ENCODE assay signal across 1 cellular context in genomic region chr17:3529817-3530741, GRCh38.
A peak's percentile ranks its signal among the peaks of the same experiment; 100 is the strongest.
TF ChIP-seq lines count a peak whose summit lies in the region.

No MANE protein-coding gene starts in this region.

TF ChIP-seq in HepG2, 621 proteins besides CTCF, POLR2A, EP300 and RAD21 (continued from another document and continues in another):
- TF ChIP-seq ZNF639 (CRISPR knock-in tag; conservative IDR thresholded peaks at IDR 0.05), result no peak
- TF ChIP-seq ZNF232 (CRISPR knock-in tag; IDR thresholded peaks at IDR 0.05; ENCODE audit: borderline replicate concordance), result no peak
- TF ChIP-seq CHCHD3 (CRISPR knock-in tag; IDR thresholded peaks at IDR 0.05), result no peak
- no peak for TF ChIP-seq GPN1 (CRISPR knock-in tag; IDR thresholded peaks at IDR 0.05; ENCODE audit: borderline replicate concordance)
- TF ChIP-seq SP1 (IDR thresholded peaks at IDR 0.05), result no peak
- peak; percentile 51 for TF ChIP-seq SP1 (CRISPR knock-in tag; IDR thresholded peaks at IDR 0.05)
- no peak for TF ChIP-seq ZBTB4 (CRISPR knock-in tag; IDR thresholded peaks at IDR 0.05; ENCODE audit: borderline replicate concordance)
- no peak for TF ChIP-seq RXRA (CRISPR knock-in tag; IDR thresholded peaks at IDR 0.05)
- no peak for TF ChIP-seq KAT7 (CRISPR knock-in tag; IDR thresholded peaks at IDR 0.05; ENCODE audit: borderline replicate concordance)
- TF ChIP-seq RBAK (CRISPR knock-in tag; IDR thresholded peaks at IDR 0.05), result no peak
- peak; percentile 62; the same call in 1 of the 2 replicates for TF ChIP-seq ZNF253 (CRISPR knock-in tag; IDR thresholded peaks at IDR 0.05; ENCODE audit: borderline replicate concordance)
- no peak for TF ChIP-seq FOXO4 (CRISPR knock-in tag; conservative IDR thresholded peaks at IDR 0.05)
- TF ChIP-seq ATF3 (CRISPR knock-in tag; IDR thresholded peaks at IDR 0.05), result no peak; the same call in 1 of the 2 replicates
- no peak for TF ChIP-seq NKX3-1 (CRISPR knock-in tag; IDR thresholded peaks at IDR 0.05)
- TF ChIP-seq CREBL2 (CRISPR knock-in tag; IDR thresholded peaks at IDR 0.05; ENCODE audit: borderline replicate concordance), result no peak
- TF ChIP-seq ZNF770 (CRISPR knock-in tag; IDR thresholded peaks at IDR 0.05), result no peak
- peak; percentile 67; the same call in 1 of the 2 replicates for TF ChIP-seq ZNF280B (CRISPR knock-in tag; IDR thresholded peaks at IDR 0.05; ENCODE audit: borderline replicate concordance)
- 0 out of 2 replicates have a peak, but pooled peaks have one; percentile 19 for TF ChIP-seq PHF8 (CRISPR knock-in tag; IDR thresholded peaks at IDR 0.05)
- no peak for TF ChIP-seq ZNF180 (CRISPR knock-in tag; IDR thresholded peaks at IDR 0.05; ENCODE audit: borderline replicate concordance, low read depth)
- no peak for TF ChIP-seq THAP9 (CRISPR knock-in tag; IDR thresholded peaks at IDR 0.05; ENCODE audit: borderline replicate concordance)
- no peak for TF ChIP-seq KLF13 (CRISPR knock-in tag; IDR thresholded peaks at IDR 0.05)
- no peak for TF ChIP-seq ATM (IDR thresholded peaks at IDR 0.05; ENCODE audit: borderline replicate concordance)
- no peak for TF ChIP-seq ZFP82 (CRISPR knock-in tag; IDR thresholded peaks at IDR 0.05; ENCODE audit: borderline replicate concordance)
- TF ChIP-seq MEIS2 (CRISPR knock-in tag; IDR thresholded peaks at IDR 0.05), result no peak; the same call in 1 of the 2 replicates
- no peak for TF ChIP-seq ZSCAN22 (CRISPR knock-in tag; IDR thresholded peaks at IDR 0.05)
- TF ChIP-seq POLR2G (IDR thresholded peaks at IDR 0.05; ENCODE audit: low read depth, low read length), result no peak
- TF ChIP-seq RARG (CRISPR knock-in tag; IDR thresholded peaks at IDR 0.05; ENCODE audit: low read depth), result no peak
- no peak for TF ChIP-seq CREM (IDR thresholded peaks at IDR 0.05)
- no peak for TF ChIP-seq CREM (CRISPR knock-in tag; IDR thresholded peaks at IDR 0.05)
- no peak for TF ChIP-seq MLXIP (CRISPR knock-in tag; IDR thresholded peaks at IDR 0.05; ENCODE audit: borderline replicate concordance)
- peak; percentile 62 for TF ChIP-seq BORCS8-MEF2B (CRISPR knock-in tag; IDR thresholded peaks at IDR 0.05)
- TF ChIP-seq AHR (CRISPR knock-in tag; IDR thresholded peaks at IDR 0.05), result no peak
- peak; percentile 60 for TF ChIP-seq BCL6 (CRISPR knock-in tag; IDR thresholded peaks at IDR 0.05)
- TF ChIP-seq ZNF878 (CRISPR knock-in tag; IDR thresholded peaks at IDR 0.05), result no peak
- no peak for TF ChIP-seq TRAFD1 (CRISPR knock-in tag; IDR thresholded peaks at IDR 0.05; ENCODE audit: borderline replicate concordance)
- peak; percentile 48; the same call in 1 of the 2 replicates for TF ChIP-seq ZNF501 (CRISPR knock-in tag; IDR thresholded peaks at IDR 0.05)
- TF ChIP-seq HBP1 (CRISPR knock-in tag; IDR thresholded peaks at IDR 0.05; ENCODE audit: low read depth), result no peak
- no peak for TF ChIP-seq KLF16 (CRISPR knock-in tag; IDR thresholded peaks at IDR 0.05)
- no peak for TF ChIP-seq ZFP1 (CRISPR knock-in tag; IDR thresholded peaks at IDR 0.05)
- no peak for TF ChIP-seq ZNF331 (CRISPR knock-in tag; IDR thresholded peaks at IDR 0.05)
- no peak for TF ChIP-seq ZSCAN30 (CRISPR knock-in tag; IDR thresholded peaks at IDR 0.05)
- TF ChIP-seq SOX5 (CRISPR knock-in tag; IDR thresholded peaks at IDR 0.05; ENCODE audit: borderline replicate concordance), result peak; percentile 65
- no peak for TF ChIP-seq GTF3A (CRISPR knock-in tag; conservative IDR thresholded peaks at IDR 0.05)
- no peak for TF ChIP-seq SATB2 (CRISPR knock-in tag; IDR thresholded peaks at IDR 0.05)
